Comparison of ENCODE assay signal across 15 cellular contexts in the genomic region with DNA sequence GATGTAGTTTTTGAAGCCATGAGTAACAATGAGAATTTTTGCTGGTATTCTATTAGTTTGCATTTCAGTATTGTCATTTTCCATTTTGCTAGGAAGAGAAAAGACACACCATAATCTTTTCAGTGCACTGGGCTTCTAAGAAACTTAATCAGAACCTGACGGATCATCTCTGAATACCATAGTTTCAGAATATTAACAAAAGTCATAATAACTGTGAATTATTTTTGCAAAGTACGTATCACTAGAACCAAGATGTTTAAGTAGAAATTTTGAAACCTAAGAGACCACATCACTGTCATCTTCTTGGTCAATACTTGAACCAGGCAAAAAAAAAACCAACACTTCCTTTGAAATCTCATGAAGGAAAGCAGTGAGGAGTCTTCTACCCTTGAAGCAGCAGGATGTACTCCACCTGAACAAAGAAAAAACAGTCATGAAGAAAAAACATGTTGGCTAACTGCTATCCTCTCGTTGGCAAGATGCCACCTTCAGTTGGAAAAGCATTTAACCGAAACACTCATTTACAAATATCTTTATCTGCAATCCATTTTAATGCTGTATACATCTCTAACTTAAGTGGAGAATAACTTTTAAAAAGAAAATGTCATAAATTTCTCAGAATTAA.
DNase-seq lines count a peak whose midpoint lies in the region; ATAC-seq and TF ChIP-seq lines count a peak whose summit lies in the region.
"Had no signal": no experiment of that assay in that cellular context is flagged by ENCODE, and none has a peak within 500 bp of the region (broad histone marks: within the 10 kb centered on the region; RNA-seq: fewer than 3 reads in every experiment).

No MANE protein-coding gene starts in this region.

- H3K27ac Mint-ChIP-seq in activated T-helper 17 cell treated with anti-CD3 and anti-CD28 coated beads, Interleukin-2, amount 50 U/mL, for 72 hours: peak overlapping the region; percentile 71
- peak overlapping the region; percentile 30 to 54 for H3K27ac Mint-ChIP-seq in natural killer cell treated with Interleukin-12 subunit alpha and Interleukin-12 subunit beta and Interleukin-15 and Interleukin-18, amount 100 ng/mL, for 72 hours
- H3K27ac Mint-ChIP-seq: WTC11 had no signal

- no peak overlapping the region for H3K4me3 ChIP-seq in testis
- H3K4me3 ChIP-seq: gastrocnemius medialis, upper lobe of right lung had no signal

- DNase-seq in NCI-H2107 treated with DMSO at 0.1 percent for 48 hours (lab: John Stamatoyannopoulos, UW; ENCODE audit: unreplicated experiment) (peak; percentile 21), NCI-H2107 (lab: John Stamatoyannopoulos, UW) (no peak), NCI-H128 (lab: John Stamatoyannopoulos, UW; ENCODE audit: unreplicated experiment) (peak; percentile 16), sciatic nerve (ENCODE audit: low spot score) (no peak), testis (no peak), posterior vena cava (ENCODE audit: low spot score) (no peak)
- no peak for DNase-seq in natural killer cell treated with Interleukin-12 subunit alpha and Interleukin-12 subunit beta and Interleukin-15 and Interleukin-18, amount 100 ng/mL, for 72 hours (ENCODE audit: low spot score)
- DNase-seq: gastrocnemius medialis, kidney, NCI-H2227 treated with DMSO at 0.1 percent for 48 hours, SHP77, upper lobe of right lung had no signal

- intact Hi-C loops in sciatic nerve (cut with DNase I) (no loop called here), testis (cut with DNase I; ENCODE audit: low total_unique reads) (no loop called here), posterior vena cava (cut with DNase I) (no loop called here)

- H3K27ac ChIP-seq in testis: no peak overlapping the region
- H3K27ac ChIP-seq: gastrocnemius medialis, upper lobe of right lung had no signal

- H3K27me3 ChIP-seq in testis: no peaks in the 10 kb centered on the region
- H3K27me3 ChIP-seq: gastrocnemius medialis, upper lobe of right lung had no signal

- TF ChIP-seq POLR2A in testis (IDR thresholded peaks at IDR 0.05): no peak

- peak overlapping the region; percentile 52 for H3K4me3 Mint-ChIP-seq in activated T-helper 17 cell treated with anti-CD3 and anti-CD28 coated beads, Interleukin-2, amount 50 U/mL, for 72 hours
- peak overlapping the region; percentile 29 for H3K4me3 Mint-ChIP-seq in natural killer cell treated with Interleukin-12 subunit alpha and Interleukin-12 subunit beta and Interleukin-15 and Interleukin-18, amount 100 ng/mL, for 72 hours
- H3K4me3 Mint-ChIP-seq: WTC11 had no signal

- no peak for TF ChIP-seq CTCF in testis (IDR thresholded peaks at IDR 0.05)

- no peaks in the 10 kb centered on the region for H3K27me3 Mint-ChIP-seq in activated T-helper 17 cell treated with anti-CD3 and anti-CD28 coated beads, Interleukin-2, amount 50 U/mL, for 72 hours
- H3K27me3 Mint-ChIP-seq in natural killer cell treated with Interleukin-12 subunit alpha and Interleukin-12 subunit beta and Interleukin-15 and Interleukin-18, amount 100 ng/mL, for 72 hours: no peaks in the 10 kb centered on the region
- H3K27me3 Mint-ChIP-seq: IgD-negative memory B cell had no signal

- 58 to 77% methylated on average over 4 of the region's 4 CpGs for WGBS in testis, 2 donors

- H3K36me3 ChIP-seq in testis (ENCODE audit: low read depth, missing control alignments): no peaks in the 10 kb centered on the region
- H3K36me3 ChIP-seq: gastrocnemius medialis, upper lobe of right lung had no signal

- H3K36me3 Mint-ChIP-seq in activated T-helper 17 cell treated with anti-CD3 and anti-CD28 coated beads, Interleukin-2, amount 50 U/mL, for 72 hours (ENCODE audit: low read depth): peaks cover 5% of the 10 kb centered on the region
- H3K36me3 Mint-ChIP-seq in natural killer cell treated with Interleukin-12 subunit alpha and Interleukin-12 subunit beta and Interleukin-15 and Interleukin-18, amount 100 ng/mL, for 72 hours: no peaks in the 10 kb centered on the region

- no peaks in the 10 kb centered on the region for H3K9me3 ChIP-seq in testis
- H3K9me3 ChIP-seq: gastrocnemius medialis, upper lobe of right lung had no signal

- H3K4me1 Mint-ChIP-seq in activated T-helper 17 cell treated with anti-CD3 and anti-CD28 coated beads, Interleukin-2, amount 50 U/mL, for 72 hours: peaks cover 47% of the 10 kb centered on the region
- H3K4me1 Mint-ChIP-seq in natural killer cell treated with Interleukin-12 subunit alpha and Interleukin-12 subunit beta and Interleukin-15 and Interleukin-18, amount 100 ng/mL, for 72 hours (ENCODE audit: low read depth in 2 of 2): peaks cover 47 to 61% of the 10 kb centered on the region in 2 donors

- peaks cover 11% of the 10 kb centered on the region for H3K4me1 ChIP-seq in testis

- peak; percentile 42 for ATAC-seq in activated T-helper 17 cell treated with anti-CD3 and anti-CD28 coated beads, Interleukin-2, amount 50 U/mL, for 72 hours (replicated peaks)
- ATAC-seq in natural killer cell treated with Interleukin-12 subunit alpha and Interleukin-12 subunit beta and Interleukin-15 and Interleukin-18, amount 100 ng/mL, for 72 hours: peak; percentile 48 to 72
- no peak for ATAC-seq in sciatic nerve
- ATAC-seq: gastrocnemius medialis, upper lobe of right lung, WTC11 had no signal

- no peaks in the 10 kb centered on the region for H3K9me3 Mint-ChIP-seq in activated T-helper 17 cell treated with anti-CD3 and anti-CD28 coated beads, Interleukin-2, amount 50 U/mL, for 72 hours
- H3K9me3 Mint-ChIP-seq in natural killer cell treated with Interleukin-12 subunit alpha and Interleukin-12 subunit beta and Interleukin-15 and Interleukin-18, amount 100 ng/mL, for 72 hours: no peaks in the 10 kb centered on the region

Comparison
In these comparisons a context has a peak if more than half of its experiments do, and no peak if none do; other contexts are left out.
1. DNase-seq: peak in NCI-H2107 treated with DMSO at 0.1 percent for 48 hours (single experiment) and NCI-H128 (single experiment); none in NCI-H2107 (single experiment), natural killer cell treated with Interleukin-12 subunit alpha and Interleukin-12 subunit beta and Interleukin-15 and Interleukin-18, amount 100 ng/mL, for 72 hours (single experiment), sciatic nerve (single experiment), testis (single experiment) and posterior vena cava (single experiment).